In the genomic region with DNA sequence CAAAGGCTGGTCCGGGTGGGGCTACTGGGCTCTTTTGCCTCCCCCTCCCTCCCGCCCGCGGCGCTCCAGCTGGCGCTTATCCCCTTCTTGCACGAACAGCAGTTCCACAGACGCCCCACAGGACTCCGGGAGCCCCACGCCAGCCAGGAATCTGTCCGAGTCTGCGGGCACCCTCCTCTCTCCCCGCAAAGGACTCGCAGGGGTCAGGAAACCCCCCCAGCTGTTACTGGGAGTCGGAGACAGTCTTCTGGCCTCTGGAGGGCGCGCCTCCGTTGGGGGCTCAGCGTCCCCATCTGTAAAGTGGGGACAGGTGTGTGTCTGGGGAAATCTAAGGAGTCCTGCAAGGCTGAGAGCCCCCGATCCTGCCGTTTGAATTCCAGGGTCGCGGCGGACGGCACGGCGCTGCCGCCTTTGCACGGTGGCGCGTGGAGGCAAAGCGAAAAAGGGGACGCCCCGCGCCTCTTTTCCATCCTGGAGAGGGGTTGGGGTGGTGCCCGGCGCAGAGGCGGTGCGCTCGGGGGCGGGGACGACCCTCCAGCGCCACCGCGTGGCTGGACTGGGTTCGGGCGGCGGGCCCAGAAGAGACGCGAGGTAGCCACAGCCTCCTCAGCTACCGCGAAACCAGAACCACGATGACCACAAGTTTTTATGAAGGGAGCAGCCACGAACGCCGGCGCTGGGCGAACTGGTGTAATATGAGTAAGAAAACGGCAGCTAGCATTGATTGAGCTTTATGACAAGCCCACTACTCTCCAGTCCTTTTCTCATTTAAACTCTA, we compare ENCODE assay signal across 1 cellular context.
TF ChIP-seq lines count a peak whose summit lies in the region.

No MANE protein-coding gene starts in this region.

TF ChIP-seq in SK-N-SH, 30 proteins besides CTCF, POLR2A, EP300 and RAD21 (continued from another document):
- TF ChIP-seq, protein P1, sequence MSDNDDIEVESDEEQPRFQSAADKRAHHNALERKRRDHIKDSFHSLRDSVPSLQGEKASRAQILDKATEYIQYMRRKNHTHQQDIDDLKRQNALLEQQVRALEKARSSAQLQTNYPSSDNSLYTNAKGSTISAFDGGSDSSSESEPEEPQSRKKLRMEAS (IDR thresholded peaks at IDR 0.05; ENCODE audit: low read depth) = peak; percentile 81
- TF ChIP-seq, protein P2, sequence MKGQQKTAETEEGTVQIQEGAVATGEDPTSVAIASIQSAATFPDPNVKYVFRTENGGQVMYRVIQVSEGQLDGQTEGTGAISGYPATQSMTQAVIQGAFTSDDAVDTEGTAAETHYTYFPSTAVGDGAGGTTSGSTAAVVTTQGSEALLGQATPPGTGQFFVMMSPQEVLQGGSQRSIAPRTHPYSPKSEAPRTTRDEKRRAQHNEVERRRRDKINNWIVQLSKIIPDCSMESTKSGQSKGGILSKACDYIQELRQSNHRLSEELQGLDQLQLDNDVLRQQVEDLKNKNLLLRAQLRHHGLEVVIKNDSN (IDR thresholded peaks at IDR 0.05; ENCODE audit: borderline replicate concordance, low read depth) = no peak
- TF ChIP-seq MXI1 (IDR thresholded peaks at IDR 0.05; ENCODE audit: low read depth, low read length) = peak; percentile 34; the same call in 1 of the 2 replicates
